Comparison of ENCODE assay signal across 17 cellular contexts in genomic region chr17:4551141-4551540, GRCh38. TPM values are rescaled to one million over a fixed set of nuclear protein-coding genes. Genes with fewer than 3 reads are reported as not detected.
A peak's percentile ranks its signal among the peaks of the same experiment; 100 is the strongest.
DNase-seq lines count a peak whose midpoint lies in the region; ATAC-seq and TF ChIP-seq lines count a peak whose summit lies in the region.
"Had no signal": no experiment of that assay in that cellular context is flagged by ENCODE, and none has a peak within 500 bp of the region (broad histone marks: within the 10 kb centered on the region; RNA-seq: fewer than 3 reads in every experiment).

No MANE protein-coding gene starts in this region.

- no peak for ATAC-seq in activated CD4-positive, CD25-positive, alpha-beta regulatory T cell treated with anti-CD3 and anti-CD28 coated beads, Interleukin-2, amount 50 U/mL, for 24 hours
- no peak for ATAC-seq in HG03159 (IDR thresholded peaks at IDR 0.05; ENCODE audit: unreplicated experiment)
- ATAC-seq: Panc1 had no signal

- H3K4me2 ChIP-seq in Loucy (ENCODE audit: low read depth, low read length, poor library complexity, severe bottlenecking), result no peak overlapping the region

- H3K27ac ChIP-seq in 22Rv1 (no peak overlapping the region), AG04450 (ENCODE audit: low read depth, low read length) (no peak overlapping the region)
- H3K27ac ChIP-seq: colonic mucosa, neutrophil, skin epidermis, testis had no signal

- TF ChIP-seq CTCF in 22Rv1 (IDR thresholded peaks at IDR 0.05) (0 out of 2 replicates have a peak, but pooled peaks have one; percentile 12), AG04450 (IDR thresholded peaks at IDR 0.05; ENCODE audit: low read depth, low read length) (peak; percentile 11; the same call in 1 of the 2 replicates), Loucy (conservative IDR thresholded peaks at IDR 0.05; ENCODE audit: low read length) (peak; percentile 46; the same call in 1 of the 2 replicates), chondrocyte (IDR thresholded peaks at IDR 0.05) (peak; percentile 40)

- no peak overlapping the region for H3K9ac ChIP-seq in Loucy (ENCODE audit: low read depth, low read length, poor library complexity, severe bottlenecking)

- H3K36me3 ChIP-seq in Loucy (ENCODE audit: insufficient read depth, low read length), result peaks cover 26% of the 10 kb centered on the region; the same call in 1 of the 2 replicates

- peaks cover 22% of the 10 kb centered on the region for H3K4me1 Mint-ChIP-seq in chondrocyte (ENCODE audit: low read depth)

- no peak overlapping the region for H3K4me3 ChIP-seq in AG04450 (ENCODE audit: low read depth, low read length)
- H3K4me3 ChIP-seq in Loucy (ENCODE audit: low read length, poor library complexity, severe bottlenecking), result no peak overlapping the region
- H3K4me3 ChIP-seq: colonic mucosa, skin epidermis, testis had no signal

- POLR2A ChIA-PET in AG04450 (lab: Yijun Ruan, JAX), result no interaction called here

- no peak overlapping the region for H3K4me3 Mint-ChIP-seq in chondrocyte (ENCODE audit: unreplicated experiment)

- H3K4me1 ChIP-seq in Loucy (ENCODE audit: insufficient read depth, low read length, poor library complexity, severe bottlenecking), result peaks cover 27% of the 10 kb centered on the region

- no peak overlapping the region for H2AFZ ChIP-seq in Loucy (ENCODE audit: low read length)

- no peak for DNase-seq in AG04450 (ENCODE audit: low read depth, low spot score)
- no peak for DNase-seq in chondrocyte (ENCODE audit: low spot score)
- no peak for DNase-seq in ecto neural progenitor cell (ENCODE audit: low spot score)
- no peak for DNase-seq in superior temporal gyrus (ENCODE audit: extremely low spot score)
- DNase-seq: colonic mucosa, T-helper 2 cell, testis had no signal

- H3K79me2 ChIP-seq in Loucy (ENCODE audit: insufficient read depth, low read length), result peaks cover 30% of the 10 kb centered on the region

- no peaks in the 10 kb centered on the region for H3F3A ChIP-seq in Loucy (ENCODE audit: low read depth)

- CTCF ChIA-PET in AG04450 (lab: Charles Lee), result interaction anchor here (0.7 kb wide), 1 partner anchor 130 kb away, joined by 3 read pairs; no protein-coding TSS in a partner anchor

- H3K9me2 ChIP-seq in Loucy (replicated peaks; ENCODE audit: low read depth, low read length), result no peaks in the 10 kb centered on the region

- H3K27ac Mint-ChIP-seq in chondrocyte (ENCODE audit: unreplicated experiment), result no peak overlapping the region
- H3K27ac Mint-ChIP-seq: CD4-positive, CD25-positive, alpha-beta regulatory T cell had no signal

- H3K9me3 ChIP-seq in AG04450 (ENCODE audit: control insufficient read depth, insufficient read depth, low read length) (peaks cover 4% of the 10 kb centered on the region; the same call in 1 of the 2 replicates), Loucy (ENCODE audit: insufficient read depth, low read depth, low read length) (no peaks in the 10 kb centered on the region)
- H3K9me3 ChIP-seq: colonic mucosa, neutrophil, testis had no signal

- peaks cover 8% of the 10 kb centered on the region for H4K20me1 ChIP-seq in Loucy (ENCODE audit: insufficient read depth, low read length, poor library complexity, severe bottlenecking)

- H3K27me3 ChIP-seq in AG04450 (ENCODE audit: control insufficient read depth, insufficient read depth, low read length) (no peaks in the 10 kb centered on the region), Loucy (ENCODE audit: insufficient read depth, low read length, poor library complexity, severe bottlenecking) (no peaks in the 10 kb centered on the region)
- H3K27me3 ChIP-seq: colonic mucosa, neutrophil, testis had no signal

- H3K9me3 Mint-ChIP-seq in chondrocyte (ENCODE audit: low read depth), result no peaks in the 10 kb centered on the region
- H3K9me3 Mint-ChIP-seq: CD4-positive, CD25-positive, alpha-beta regulatory T cell had no signal

- no peaks in the 10 kb centered on the region for H3K27me3 Mint-ChIP-seq in chondrocyte (ENCODE audit: low read depth)
- H3K27me3 Mint-ChIP-seq: CD4-positive, CD25-positive, alpha-beta regulatory T cell had no signal

- peaks cover 10% of the 10 kb centered on the region for H3K36me3 Mint-ChIP-seq in chondrocyte (ENCODE audit: low read depth)

RNA-seq across cellular contexts. Expression of gene MYBBP1A, which starts 4.0 kb away (rescaled TPM):
- polyA plus RNA-seq in AG04450 (2011; rRNA removed), result 12.5 and 14.7 TPM in 2 replicates
- 23.2 and 30.1 TPM in 2 replicates for polyA minus RNA-seq in AG04450 (2011; rRNA and poly(A)+ RNA removed)
- total RNA-seq in chondrocyte, result 33.6 to 58.2 TPM (median 36.4 TPM) in 3 replicates

RNA-seq across cellular contexts. Expression of gene GGT6, which starts 9.2 kb away (rescaled TPM):
- not detected in 2 replicates for polyA plus RNA-seq in AG04450 (2011; rRNA removed)
- not detected in 2 replicates for polyA minus RNA-seq in AG04450 (2011; rRNA and poly(A)+ RNA removed)
- not detected in 3 replicates for total RNA-seq in chondrocyte
- total RNA-seq: CD4-positive, CD25-positive, alpha-beta regulatory T cell; fibroblast of lung; lung microvascular endothelial cell had no signal
- polyA plus RNA-seq: CD4-positive, CD25-positive, alpha-beta regulatory T cell; fibroblast of lung had no signal

RNA-seq across cellular contexts. Expression of gene SMTNL2, which starts 33.2 kb away (rescaled TPM):
- 0.04 TPM in 1 of 2 replicates, not detected in the other for polyA plus RNA-seq in AG04450 (2011; rRNA removed)
- polyA minus RNA-seq in AG04450 (2011; rRNA and poly(A)+ RNA removed), result not detected in 2 replicates
- total RNA-seq in chondrocyte, result 0.32 to 0.36 TPM in 2 of 3 replicates, not detected in the other
- total RNA-seq: CD4-positive, CD25-positive, alpha-beta regulatory T cell; lung microvascular endothelial cell had no signal
- polyA plus RNA-seq: CD4-positive, CD25-positive, alpha-beta regulatory T cell had no signal

RNA-seq across cellular contexts. Expression of gene SPNS2, which starts 52.5 kb away (rescaled TPM):
- polyA plus RNA-seq in AG04450 (2011; rRNA removed), result not detected in 2 replicates
- not detected in 2 replicates for polyA minus RNA-seq in AG04450 (2011; rRNA and poly(A)+ RNA removed)
- 0.70 to 0.87 TPM in 2 of 3 replicates, not detected in the other for total RNA-seq in chondrocyte
- polyA plus RNA-seq: CD4-positive, CD25-positive, alpha-beta regulatory T cell; fibroblast of lung had no signal
